Comparison of ENCODE assay signal across 1 cellular context in the genomic region with DNA sequence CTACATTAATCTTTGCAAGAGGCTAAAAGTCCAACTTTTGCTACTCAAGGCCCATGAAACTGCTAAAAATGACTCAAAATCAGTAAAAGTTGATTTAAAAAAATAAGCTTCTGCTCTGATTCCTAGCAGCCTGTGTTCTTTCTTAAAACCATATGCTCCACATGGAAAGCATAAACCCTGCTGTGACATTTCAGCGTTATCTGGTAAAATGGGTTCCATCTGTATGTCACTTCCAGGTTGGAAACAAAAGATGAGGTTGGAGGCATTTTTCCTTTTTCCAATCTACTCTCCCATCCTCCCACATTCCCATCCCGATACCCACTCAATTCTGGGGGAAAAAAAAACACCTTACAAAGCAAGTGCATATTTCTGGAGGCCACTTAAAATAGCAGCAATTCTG.
TF ChIP-seq lines count a peak whose summit lies in the region.

No MANE protein-coding gene starts in this region.

TF ChIP-seq in H1, 55 proteins besides CTCF, POLR2A, EP300 and RAD21 (continued from another document):
- TF ChIP-seq, protein P1, sequence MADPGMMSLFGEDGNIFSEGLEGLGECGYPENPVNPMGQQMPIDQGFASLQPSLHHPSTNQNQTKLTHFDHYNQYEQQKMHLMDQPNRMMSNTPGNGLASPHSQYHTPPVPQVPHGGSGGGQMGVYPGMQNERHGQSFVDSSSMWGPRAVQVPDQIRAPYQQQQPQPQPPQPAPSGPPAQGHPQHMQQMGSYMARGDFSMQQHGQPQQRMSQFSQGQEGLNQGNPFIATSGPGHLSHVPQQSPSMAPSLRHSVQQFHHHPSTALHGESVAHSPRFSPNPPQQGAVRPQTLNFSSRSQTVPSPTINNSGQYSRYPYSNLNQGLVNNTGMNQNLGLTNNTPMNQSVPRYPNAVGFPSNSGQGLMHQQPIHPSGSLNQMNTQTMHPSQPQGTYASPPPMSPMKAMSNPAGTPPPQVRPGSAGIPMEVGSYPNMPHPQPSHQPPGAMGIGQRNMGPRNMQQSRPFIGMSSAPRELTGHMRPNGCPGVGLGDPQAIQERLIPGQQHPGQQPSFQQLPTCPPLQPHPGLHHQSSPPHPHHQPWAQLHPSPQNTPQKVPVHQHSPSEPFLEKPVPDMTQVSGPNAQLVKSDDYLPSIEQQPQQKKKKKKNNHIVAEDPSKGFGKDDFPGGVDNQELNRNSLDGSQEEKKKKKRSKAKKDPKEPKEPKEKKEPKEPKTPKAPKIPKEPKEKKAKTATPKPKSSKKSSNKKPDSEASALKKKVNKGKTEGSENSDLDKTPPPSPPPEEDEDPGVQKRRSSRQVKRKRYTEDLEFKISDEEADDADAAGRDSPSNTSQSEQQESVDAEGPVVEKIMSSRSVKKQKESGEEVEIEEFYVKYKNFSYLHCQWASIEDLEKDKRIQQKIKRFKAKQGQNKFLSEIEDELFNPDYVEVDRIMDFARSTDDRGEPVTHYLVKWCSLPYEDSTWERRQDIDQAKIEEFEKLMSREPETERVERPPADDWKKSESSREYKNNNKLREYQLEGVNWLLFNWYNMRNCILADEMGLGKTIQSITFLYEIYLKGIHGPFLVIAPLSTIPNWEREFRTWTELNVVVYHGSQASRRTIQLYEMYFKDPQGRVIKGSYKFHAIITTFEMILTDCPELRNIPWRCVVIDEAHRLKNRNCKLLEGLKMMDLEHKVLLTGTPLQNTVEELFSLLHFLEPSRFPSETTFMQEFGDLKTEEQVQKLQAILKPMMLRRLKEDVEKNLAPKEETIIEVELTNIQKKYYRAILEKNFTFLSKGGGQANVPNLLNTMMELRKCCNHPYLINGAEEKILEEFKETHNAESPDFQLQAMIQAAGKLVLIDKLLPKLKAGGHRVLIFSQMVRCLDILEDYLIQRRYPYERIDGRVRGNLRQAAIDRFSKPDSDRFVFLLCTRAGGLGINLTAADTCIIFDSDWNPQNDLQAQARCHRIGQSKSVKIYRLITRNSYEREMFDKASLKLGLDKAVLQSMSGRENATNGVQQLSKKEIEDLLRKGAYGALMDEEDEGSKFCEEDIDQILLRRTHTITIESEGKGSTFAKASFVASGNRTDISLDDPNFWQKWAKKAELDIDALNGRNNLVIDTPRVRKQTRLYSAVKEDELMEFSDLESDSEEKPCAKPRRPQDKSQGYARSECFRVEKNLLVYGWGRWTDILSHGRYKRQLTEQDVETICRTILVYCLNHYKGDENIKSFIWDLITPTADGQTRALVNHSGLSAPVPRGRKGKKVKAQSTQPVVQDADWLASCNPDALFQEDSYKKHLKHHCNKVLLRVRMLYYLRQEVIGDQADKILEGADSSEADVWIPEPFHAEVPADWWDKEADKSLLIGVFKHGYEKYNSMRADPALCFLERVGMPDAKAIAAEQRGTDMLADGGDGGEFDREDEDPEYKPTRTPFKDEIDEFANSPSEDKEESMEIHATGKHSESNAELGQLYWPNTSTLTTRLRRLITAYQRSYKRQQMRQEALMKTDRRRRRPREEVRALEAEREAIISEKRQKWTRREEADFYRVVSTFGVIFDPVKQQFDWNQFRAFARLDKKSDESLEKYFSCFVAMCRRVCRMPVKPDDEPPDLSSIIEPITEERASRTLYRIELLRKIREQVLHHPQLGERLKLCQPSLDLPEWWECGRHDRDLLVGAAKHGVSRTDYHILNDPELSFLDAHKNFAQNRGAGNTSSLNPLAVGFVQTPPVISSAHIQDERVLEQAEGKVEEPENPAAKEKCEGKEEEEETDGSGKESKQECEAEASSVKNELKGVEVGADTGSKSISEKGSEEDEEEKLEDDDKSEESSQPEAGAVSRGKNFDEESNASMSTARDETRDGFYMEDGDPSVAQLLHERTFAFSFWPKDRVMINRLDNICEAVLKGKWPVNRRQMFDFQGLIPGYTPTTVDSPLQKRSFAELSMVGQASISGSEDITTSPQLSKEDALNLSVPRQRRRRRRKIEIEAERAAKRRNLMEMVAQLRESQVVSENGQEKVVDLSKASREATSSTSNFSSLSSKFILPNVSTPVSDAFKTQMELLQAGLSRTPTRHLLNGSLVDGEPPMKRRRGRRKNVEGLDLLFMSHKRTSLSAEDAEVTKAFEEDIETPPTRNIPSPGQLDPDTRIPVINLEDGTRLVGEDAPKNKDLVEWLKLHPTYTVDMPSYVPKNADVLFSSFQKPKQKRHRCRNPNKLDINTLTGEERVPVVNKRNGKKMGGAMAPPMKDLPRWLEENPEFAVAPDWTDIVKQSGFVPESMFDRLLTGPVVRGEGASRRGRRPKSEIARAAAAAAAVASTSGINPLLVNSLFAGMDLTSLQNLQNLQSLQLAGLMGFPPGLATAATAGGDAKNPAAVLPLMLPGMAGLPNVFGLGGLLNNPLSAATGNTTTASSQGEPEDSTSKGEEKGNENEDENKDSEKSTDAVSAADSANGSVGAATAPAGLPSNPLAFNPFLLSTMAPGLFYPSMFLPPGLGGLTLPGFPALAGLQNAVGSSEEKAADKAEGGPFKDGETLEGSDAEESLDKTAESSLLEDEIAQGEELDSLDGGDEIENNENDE (IDR thresholded peaks at IDR 0.05; ENCODE audit: insufficient replicate concordance, low read length) = no peak
- TF ChIP-seq RXRA (IDR thresholded peaks at IDR 0.05; ENCODE audit: insufficient read depth, low read depth, low read length) = no peak
- no peak for TF ChIP-seq TAF1 (IDR thresholded peaks at IDR 0.05; ENCODE audit: low read depth, low read length)
- TF ChIP-seq, protein P2, sequence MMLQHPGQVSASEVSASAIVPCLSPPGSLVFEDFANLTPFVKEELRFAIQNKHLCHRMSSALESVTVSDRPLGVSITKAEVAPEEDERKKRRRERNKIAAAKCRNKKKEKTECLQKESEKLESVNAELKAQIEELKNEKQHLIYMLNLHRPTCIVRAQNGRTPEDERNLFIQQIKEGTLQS (IDR thresholded peaks at IDR 0.05; ENCODE audit: insufficient read depth, low read depth, low read length) = no peak
- TF ChIP-seq JUND (IDR thresholded peaks at IDR 0.05; ENCODE audit: low read length) = no peak
- no peak for TF ChIP-seq CBX8 (IDR thresholded peaks at IDR 0.05; ENCODE audit: borderline replicate concordance, low read depth, low read length)
- TF ChIP-seq JUN (IDR thresholded peaks at IDR 0.05; ENCODE audit: low read depth, low read length) = no peak
- no peak for TF ChIP-seq ZNF274 (IDR thresholded peaks at IDR 0.05; ENCODE audit: borderline replicate concordance, extremely low read depth, low read length)
- no peak for TF ChIP-seq HDAC2 (IDR thresholded peaks at IDR 0.05; ENCODE audit: borderline replicate concordance in 1 of 2, low read depth in 2 of 2, low read length in 2 of 2)
- TF ChIP-seq NRF1 (IDR thresholded peaks at IDR 0.05; ENCODE audit: low read depth, low read length) = no peak
- no peak for TF ChIP-seq MAFK (IDR thresholded peaks at IDR 0.05; ENCODE audit: low read depth, low read length)
- TF ChIP-seq SAP30 (IDR thresholded peaks at IDR 0.05; ENCODE audit: insufficient read depth, insufficient replicate concordance, low read length) = no peak
- no peak for TF ChIP-seq SRF (IDR thresholded peaks at IDR 0.05; ENCODE audit: low read depth, low read length)
- TF ChIP-seq KDM5A (IDR thresholded peaks at IDR 0.05; ENCODE audit: low read length) = no peak
- TF ChIP-seq EGR1 (IDR thresholded peaks at IDR 0.05; ENCODE audit: borderline replicate concordance, low read depth, low read length) = no peak
- TF ChIP-seq RNF2 (IDR thresholded peaks at IDR 0.05; ENCODE audit: borderline replicate concordance, low read depth, low read length, missing control alignments, poor library complexity, severe bottlenecking) = no peak
- TF ChIP-seq CHD2 (IDR thresholded peaks at IDR 0.05; ENCODE audit: low read length) = no peak
- TF ChIP-seq SP1 (IDR thresholded peaks at IDR 0.05; ENCODE audit: low read depth, low read length) = no peak
